ENCODE assay signal across 8 cellular contexts in the genomic region with DNA sequence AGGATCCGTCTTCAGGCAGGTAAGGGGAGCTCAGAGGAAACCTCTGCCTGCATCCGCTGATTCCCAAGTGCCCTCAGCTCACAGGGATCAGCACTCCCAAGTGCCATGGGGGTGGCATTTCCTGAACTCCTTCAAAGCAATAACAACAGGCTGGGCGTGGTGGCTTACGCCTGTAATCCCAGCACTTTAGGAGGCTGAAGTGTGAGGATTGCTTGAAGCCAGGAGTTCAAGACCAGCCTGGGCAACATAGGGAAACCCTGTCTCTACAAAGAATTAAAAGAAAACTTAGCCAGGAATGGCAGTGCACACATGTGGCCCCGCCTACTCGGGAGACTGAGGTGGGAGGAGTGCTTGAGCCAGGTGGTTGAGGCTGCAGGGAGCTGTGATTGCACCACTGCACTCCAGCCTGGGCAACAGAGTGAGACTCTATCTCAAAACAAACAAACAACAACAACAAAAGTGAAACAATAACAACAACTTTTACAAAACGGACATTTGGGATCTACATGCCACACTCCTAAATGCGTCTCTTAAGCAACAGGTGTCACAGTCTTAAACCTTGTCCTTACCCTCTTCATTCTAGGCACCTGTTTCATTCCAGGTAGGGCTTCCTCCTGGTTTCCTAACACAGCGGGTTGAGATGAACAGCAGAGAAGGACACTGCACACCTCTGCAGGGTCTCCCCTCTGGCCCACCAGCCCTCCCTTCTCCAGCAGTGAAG.
DNase-seq lines count a peak whose midpoint lies in the region; ATAC-seq and TF ChIP-seq lines count a peak whose summit lies in the region.

No MANE protein-coding gene starts in this region.

- no peak for TF ChIP-seq POLR2A in spleen (IDR thresholded peaks at IDR 0.05)

- H3K79me2 ChIP-seq in PC-3 (ENCODE audit: low read length) (no peaks in the 10 kb centered on the region), fibroblast of lung (ENCODE audit: control insufficient read depth, insufficient read depth, low read length) (no peaks in the 10 kb centered on the region)

- H3K27ac ChIP-seq in PC-3 (ENCODE audit: low read length) = peak overlapping the region; percentile 11; the same call in 1 of the 2 replicates
- H3K27ac ChIP-seq in fibroblast of lung (ENCODE audit: insufficient read depth, low read length) = peak overlapping the region; percentile 65
- peak overlapping the region; percentile 83 to 95 (median 92) for H3K27ac ChIP-seq in spleen

- peaks cover 6% of the 10 kb centered on the region for H3K4me1 ChIP-seq in PC-3 (ENCODE audit: insufficient read depth, low read length)
- peaks cover 3% of the 10 kb centered on the region for H3K4me1 ChIP-seq in fibroblast of lung (ENCODE audit: control insufficient read depth, extremely low read depth, insufficient read depth, low read length)
- H3K4me1 ChIP-seq in spleen = peaks cover 12 to 42% (median 27%) of the 10 kb centered on the region in 6 donors

- peak overlapping the region; percentile 95 for H2AFZ ChIP-seq in PC-3 (ENCODE audit: low read length)
- H2AFZ ChIP-seq in fibroblast of lung (ENCODE audit: low read length) = peak overlapping the region; percentile 78

- peaks cover 6% of the 10 kb centered on the region; the same call in 1 of the 2 replicates for H3K27me3 ChIP-seq in PC-3 (ENCODE audit: low read length)
- H3K27me3 ChIP-seq in fibroblast of lung (ENCODE audit: control insufficient read depth, insufficient read depth, low read length) = no peaks in the 10 kb centered on the region
- no peaks in the 10 kb centered on the region for H3K27me3 ChIP-seq in spleen (replicated peaks in 1 of 7)

- DNase-seq in PC-3 (peak; percentile 35), fibroblast of lung (ENCODE audit: low read depth in 2 of 2) (no peak), spleen (peak; percentile 79), islet precursor cell (no peak)
- no peak for DNase-seq in activated CD8-positive, alpha-beta memory T cell treated with anti-CD3 and anti-CD28 coated beads, Interleukin-2, amount 50 U/mL, for 4 hours
- DNase-seq in stimulated activated naive CD4-positive, alpha-beta T cell treated with Interleukin-2 at 50 U/mL for 16 hours (lab: John Stamatoyannopoulos, UW) = no peak

- H3K4me2 ChIP-seq in PC-3 (ENCODE audit: low read length) = peak overlapping the region; percentile 96
- H3K4me2 ChIP-seq in fibroblast of lung (ENCODE audit: extremely low read depth, insufficient read depth, low read length) = peak overlapping the region; percentile 57

- TF ChIP-seq CTCF in PC-3 (conservative IDR thresholded peaks at IDR 0.05; ENCODE audit: low read depth, low read length) (no peak), fibroblast of lung (conservative IDR thresholded peaks at IDR 0.05 in 1 of 2, IDR thresholded peaks at IDR 0.05 in 1 of 2; ENCODE audit: low read depth in 1 of 2, low read length in 2 of 2) (no peak), spleen (IDR thresholded peaks at IDR 0.05 in 8 of 11, conservative IDR thresholded peaks at IDR 0.05 in 3 of 11) (no peak)

- no peaks in the 10 kb centered on the region for H3F3A ChIP-seq in PC-3 (ENCODE audit: low read length, unreplicated experiment)

- H3K9me3 ChIP-seq in PC-3 (ENCODE audit: low read length) (no peaks in the 10 kb centered on the region), fibroblast of lung (ENCODE audit: control insufficient read depth, insufficient read depth, low read depth, low read length) (no peaks in the 10 kb centered on the region), spleen (peaks cover 0 to 15% (median 14%) of the 10 kb centered on the region in 8 donors)

- no peaks in the 10 kb centered on the region for H3K9me2 ChIP-seq in PC-3 (replicated peaks; ENCODE audit: low read length)

- no TSS peak for BruUV-seq in PC-3 (replicated peaks; lab: Mats Ljungman, UMichigan)

- POLR2A ChIA-PET in PC-3 (lab: Charles Lee; ENCODE audit: unreplicated experiment) = no interaction called here

- intact Hi-C loops in PC-3 (cut with micrococcal nuclease) (loop anchor here (5.0 to 10.0 kb wide), 5 partner anchors 303 to 806 kb away; a partner anchor contains a TSS), spleen (cut with DNase I; ENCODE audit: low total_unique reads) (loop anchor here (5.0 to 10.0 kb wide), 4 partner anchors 76 to 418 kb away; a partner anchor contains a TSS)

- 48 to 64% (median 55%) methylated on average over 8 to 9 of the region's 9 CpGs for WGBS in spleen, 5 donors

- H4K20me1 ChIP-seq in PC-3 (ENCODE audit: low read length) = no peaks in the 10 kb centered on the region
- no peaks in the 10 kb centered on the region for H4K20me1 ChIP-seq in fibroblast of lung (ENCODE audit: control insufficient read depth, extremely low read depth, insufficient read depth, low read length)

- peak overlapping the region; percentile 60; the same call in 1 of the 2 replicates for H3K9ac ChIP-seq in PC-3 (ENCODE audit: low read length)
- no peak overlapping the region for H3K9ac ChIP-seq in fibroblast of lung (ENCODE audit: insufficient read depth, low read length)

- H3K4me3 ChIP-seq in PC-3 (ENCODE audit: low read length) (peak overlapping the region; percentile 76), fibroblast of lung (replicated peaks in 1 of 4; ENCODE audit: control extremely low read depth in 1 of 4, insufficient read depth in 1 of 4, low read depth in 3 of 4, low read length in 4 of 4) (peak overlapping the region; percentile 54 to 95 (median 74)), spleen (peak overlapping the region; percentile 49 to 70 (median 54))

- peak; percentile 3 for ATAC-seq in GM21381 (IDR thresholded peaks at IDR 0.05; ENCODE audit: unreplicated experiment)
- peak; percentile 26 for ATAC-seq in PC-3
- no peak for ATAC-seq in GM19324 (IDR thresholded peaks at IDR 0.05; ENCODE audit: low FRiP score, unreplicated experiment)

- CTCF ChIA-PET in PC-3 (lab: Charles Lee) = no interaction called here

- H3K36me3 ChIP-seq in PC-3 (ENCODE audit: low read depth, low read length) = no peaks in the 10 kb centered on the region
- H3K36me3 ChIP-seq in fibroblast of lung (ENCODE audit: control insufficient read depth, insufficient read depth, low read length) = no peaks in the 10 kb centered on the region
- H3K36me3 ChIP-seq in spleen = peaks cover 0 to 18% (median under 1%) of the 10 kb centered on the region in 6 donors

Comparison
In these comparisons a context has a peak if more than half of its experiments do, and no peak if none do; other contexts are left out.
1. DNase-seq: peak in PC-3 (single experiment) and spleen (single experiment); none in fibroblast of lung (0 of 2), islet precursor cell (single experiment), activated CD8-positive, alpha-beta memory T cell treated with anti-CD3 and anti-CD28 coated beads, Interleukin-2, amount 50 U/mL, for 4 hours (single experiment) and stimulated activated naive CD4-positive, alpha-beta T cell treated with Interleukin-2 at 50 U/mL for 16 hours (single experiment).
2. H3K27ac ChIP-seq: peak in every context shown above with its lines; median percentile 92 in spleen; 65 in fibroblast of lung; 11 in PC-3.
3. Peak in every context shown above with its lines, with median percentiles within 50 percentile points of each other: H3K4me3 ChIP-seq.